Comparison of ENCODE assay signal across 14 cellular contexts in the genomic region with DNA sequence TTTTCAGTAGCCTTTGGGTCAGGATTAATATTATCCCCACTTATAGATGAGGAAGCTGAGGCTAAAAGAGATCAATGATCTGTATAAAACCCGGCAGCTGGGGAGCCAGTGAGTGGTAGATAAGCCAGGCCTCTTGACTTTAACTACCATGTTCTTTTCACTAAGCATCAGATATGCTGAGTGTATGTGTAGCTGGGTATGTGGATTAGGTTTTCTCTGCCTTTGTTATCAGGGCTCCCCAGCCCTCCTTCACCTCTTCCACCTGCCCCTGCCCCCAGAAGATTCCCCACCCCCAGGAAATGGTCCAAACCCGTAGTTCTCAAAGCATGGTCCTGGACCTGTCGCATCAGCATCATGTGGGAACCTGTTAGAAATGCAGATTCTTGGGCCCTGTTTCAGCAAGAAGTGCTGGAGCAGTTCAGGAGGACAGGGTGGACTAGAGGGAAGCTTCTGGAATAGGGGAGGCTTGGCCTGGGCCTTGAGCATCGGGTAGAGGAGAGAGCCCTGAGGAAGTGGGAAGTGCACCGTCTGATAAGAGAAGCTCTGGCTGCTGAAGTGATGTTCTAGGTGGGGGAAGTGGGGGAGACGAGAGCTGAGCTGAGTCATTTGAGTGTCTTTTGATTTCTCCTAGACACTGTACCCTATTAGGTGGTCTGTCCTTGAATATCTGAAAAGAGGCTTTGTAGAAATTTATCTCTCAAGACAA.
"Had no signal": no experiment of that assay in that cellular context is flagged by ENCODE, and none has a peak within 500 bp of the region (broad histone marks: within the 10 kb centered on the region; RNA-seq: fewer than 3 reads in every experiment).

No MANE protein-coding gene starts in this region.

- H3K9me3 ChIP-seq: esophagus squamous epithelium, heart right ventricle, left ventricle myocardium inferior, tibial nerve had no signal

- ATAC-seq: stimulated activated naive CD8-positive, alpha-beta T cell treated with anti-CD3 and anti-CD28 coated beads, Interleukin-15, Interleukin-2, amounts not matched to agents 100 U/mL and 50 U/mL, for 24 hours had no signal

- DNase-seq: activated CD4-positive, alpha-beta T cell treated with anti-CD3 and anti-CD28 coated beads, Interleukin-2, amount 50 U/mL, for 4 hours; activated CD4-positive, CD25-positive, alpha-beta regulatory T cell treated with anti-CD3 and anti-CD28 coated beads, Interleukin-2, amount 50 U/mL, for 72 hours; activated T-cell treated with anti-CD3 and anti-CD28 coated beads for 4 hours; cerebellar nuclear complex; cortex of kidney; esophagus squamous epithelium; heart right ventricle; left ventricle myocardium inferior; mammary epithelial cell; occipital lobe; stimulated activated CD4-positive, alpha-beta T cell treated with anti-CD3 and anti-CD28 coated beads, Interleukin-12 subunit alpha, Interleukin-12 subunit beta, amount 100 ng/mL, for 4 hours; stimulated activated CD4-positive, alpha-beta T cell treated with anti-CD3 and anti-CD28 coated beads, Interleukin-1b, Interleukin-23, amount 100 ng/mL, for 48 hours had no signal

- H3K27ac ChIP-seq: esophagus squamous epithelium, heart right ventricle, left ventricle myocardium inferior, tibial nerve had no signal

- H3K4me3 ChIP-seq: esophagus squamous epithelium, heart right ventricle, left ventricle myocardium inferior, tibial nerve had no signal

- H3K4me1 ChIP-seq: esophagus squamous epithelium, heart right ventricle, left ventricle myocardium inferior, tibial nerve had no signal

- H3K36me3 ChIP-seq: esophagus squamous epithelium, heart right ventricle, left ventricle myocardium inferior, tibial nerve had no signal
